Comparison of ENCODE assay signal across 17 cellular contexts in the genomic region with DNA sequence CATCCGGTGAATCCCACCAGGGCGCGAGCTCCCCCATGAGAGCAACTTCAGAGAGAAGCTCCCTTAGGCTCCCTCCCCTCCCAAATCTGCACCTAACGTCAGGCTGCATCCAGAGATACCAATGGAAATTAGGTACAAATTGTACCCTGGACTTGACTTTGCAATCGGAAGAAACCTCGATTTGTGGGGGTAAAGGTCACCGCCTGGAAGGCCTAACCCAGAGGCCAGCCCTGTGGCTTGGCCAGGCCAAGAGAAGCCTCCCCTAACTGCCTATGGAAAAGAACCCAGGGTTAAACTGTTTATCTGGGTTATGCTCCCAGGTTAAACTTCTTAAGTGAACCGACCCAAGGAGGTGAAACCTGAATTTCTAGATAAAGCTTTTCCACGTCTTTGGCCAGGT.
A peak's percentile ranks its signal among the peaks of the same experiment; 100 is the strongest.
DNase-seq lines count a peak whose midpoint lies in the region; ATAC-seq, FAIRE-seq and TF ChIP-seq lines count a peak whose summit lies in the region.
"Had no signal": no experiment of that assay in that cellular context is flagged by ENCODE, and none has a peak within 500 bp of the region (broad histone marks: within the 10 kb centered on the region; RNA-seq: fewer than 3 reads in every experiment).

No MANE protein-coding gene starts in this region.

- H3K27ac ChIP-seq in K562 (ENCODE audit: extremely low read depth, low read depth, low read length) = no peak overlapping the region
- H3K27ac ChIP-seq: 22Rv1; BLaER1 treated with 17β-estradiol and CSF1 and Interleukin-3, amounts not matched to agents 10 nM and 100 nM had no signal

- no peaks in the 10 kb centered on the region for H3K36me3 ChIP-seq in K562 (ENCODE audit: control insufficient read depth, insufficient read depth, low read length)
- H3K36me3 ChIP-seq: BLaER1 treated with 17β-estradiol and CSF1 and Interleukin-3, amounts not matched to agents 10 nM and 100 nM had no signal

- ATAC-seq in activated CD8-positive, alpha-beta memory T cell treated with anti-CD3 and anti-CD28 coated beads, Interleukin-2, amount 10 ng/mL, durations not matched to agents 7 days and 5 days = no peak
- no peak for ATAC-seq in K562
- no peak for ATAC-seq in HG02763 (IDR thresholded peaks at IDR 0.05; ENCODE audit: unreplicated experiment)
- no peak for ATAC-seq in GM21619 (IDR thresholded peaks at IDR 0.05; ENCODE audit: unreplicated experiment)
- ATAC-seq: CD8-positive, alpha-beta T cell had no signal

- H3K9me1 ChIP-seq in K562 (ENCODE audit: control insufficient read depth, insufficient read depth, low read length) = no peaks in the 10 kb centered on the region

- H3K4me2 ChIP-seq in K562 (ENCODE audit: insufficient read depth, low read length) = no peak overlapping the region
- H3K4me2 ChIP-seq: BLaER1 treated with 17β-estradiol and CSF1 and Interleukin-3, amounts not matched to agents 10 nM and 100 nM had no signal

- no peak overlapping the region for H3K27ac Mint-ChIP-seq in activated CD8-positive, alpha-beta memory T cell treated with anti-CD3 and anti-CD28 coated beads, Interleukin-2, amount 10 ng/mL, durations not matched to agents 7 days and 5 days
- H3K27ac Mint-ChIP-seq in activated T-cell treated with anti-CD3 and anti-CD28 coated beads, Interleukin-2, amount 50 U/mL, for 24 hours = no peak overlapping the region
- H3K27ac Mint-ChIP-seq: B cell; CD8-positive, alpha-beta T cell; H9 had no signal

- no peak overlapping the region for H3K4me3 ChIP-seq in K562
- H3K4me3 ChIP-seq: BLaER1 treated with 17β-estradiol and CSF1 and Interleukin-3, amounts not matched to agents 10 nM and 100 nM had no signal

- no peaks in the 10 kb centered on the region for H3K79me2 ChIP-seq in K562 (ENCODE audit: control insufficient read depth, insufficient read depth, low read length)

- peaks cover 58 to 77% of the 10 kb centered on the region in 2 experiments for H3K27me3 ChIP-seq in K562 (ENCODE audit: control insufficient read depth in 2 of 2, insufficient read depth in 2 of 2, low read length in 2 of 2)

- intact Hi-C loops in K562 (cut with micrococcal nuclease) = no loop called here

- in situ Hi-C loops in K562 (cut with MboI) = no loop called here

- H3K4me1 ChIP-seq in K562 (replicated peaks in 1 of 2; ENCODE audit: control insufficient read depth in 2 of 2, insufficient read depth in 2 of 2, low read length in 2 of 2) = no peaks in the 10 kb centered on the region

- H4K20me1 ChIP-seq in K562 (replicated peaks; ENCODE audit: control insufficient read depth, insufficient read depth, low read length) = peaks cover 4% of the 10 kb centered on the region; the same call in 1 of the 2 replicates
- H4K20me1 ChIP-seq: BLaER1 treated with 17β-estradiol and CSF1 and Interleukin-3, amounts not matched to agents 10 nM and 100 nM had no signal

- no peak for TF ChIP-seq CTCF in K562 (IDR thresholded peaks at IDR 0.05 in 2 of 3, conservative IDR thresholded peaks at IDR 0.05 in 1 of 3; ENCODE audit: insufficient read depth in 2 of 3, low read depth in 1 of 3, low read length in 3 of 3)

- CTCF ChIA-PET in activated CD8-positive, alpha-beta memory T cell treated with anti-CD3 and anti-CD28 coated beads, Interleukin-2, amount 10 ng/mL, durations not matched to agents 7 days and 5 days (lab: Charles Lee) = no interaction called here
- CTCF ChIA-PET in K562 (lab: Yijun Ruan, JAX; ENCODE audit: low intra/inter-chr PET ratio) = interaction anchor here (0.6 kb wide), 1 partner anchor 48 kb away, joined by 3 read pairs; no protein-coding TSS in a partner anchor

- H3K9ac ChIP-seq in K562 (ENCODE audit: insufficient read depth in 1 of 2, low read depth in 2 of 2, low read length in 2 of 2) = no peak overlapping the region
- H3K9ac ChIP-seq: BLaER1 treated with 17β-estradiol and CSF1 and Interleukin-3, amounts not matched to agents 10 nM and 100 nM had no signal

- no peak overlapping the region for H3K4me3 Mint-ChIP-seq in activated CD8-positive, alpha-beta memory T cell treated with anti-CD3 and anti-CD28 coated beads, Interleukin-2, amount 10 ng/mL, durations not matched to agents 7 days and 5 days
- no peak overlapping the region for H3K4me3 Mint-ChIP-seq in activated T-cell treated with anti-CD3 and anti-CD28 coated beads, Interleukin-2, amount 50 U/mL, for 24 hours
- H3K4me3 Mint-ChIP-seq: B cell; CD8-positive, alpha-beta T cell; H9 had no signal

- no peaks in the 10 kb centered on the region for H3K4me1 Mint-ChIP-seq in activated CD8-positive, alpha-beta memory T cell treated with anti-CD3 and anti-CD28 coated beads, Interleukin-2, amount 10 ng/mL, durations not matched to agents 7 days and 5 days
- no peaks in the 10 kb centered on the region for H3K4me1 Mint-ChIP-seq in activated T-cell treated with anti-CD3 and anti-CD28 coated beads, Interleukin-2, amount 50 U/mL, for 24 hours (ENCODE audit: low read depth)
- H3K4me1 Mint-ChIP-seq: B cell had no signal

- WGBS in K562 (ENCODE audit: insufficient coverage, low coverage, missing lambda C conversion rate) = 19% methylated on average over 9 of the region's 9 CpGs

- H3K27me3 Mint-ChIP-seq in activated CD8-positive, alpha-beta memory T cell treated with anti-CD3 and anti-CD28 coated beads, Interleukin-2, amount 10 ng/mL, durations not matched to agents 7 days and 5 days = peaks cover 15% of the 10 kb centered on the region
- peaks cover 13% of the 10 kb centered on the region for H3K27me3 Mint-ChIP-seq in activated T-cell treated with anti-CD3 and anti-CD28 coated beads, Interleukin-2, amount 50 U/mL, for 24 hours

- no peak for TF ChIP-seq RAD21 in K562 (CRISPR knock-in tag; conservative IDR thresholded peaks at IDR 0.05 in 1 of 2, IDR thresholded peaks at IDR 0.05 in 1 of 2)

- no peaks in the 10 kb centered on the region for H3K9me3 Mint-ChIP-seq in activated CD8-positive, alpha-beta memory T cell treated with anti-CD3 and anti-CD28 coated beads, Interleukin-2, amount 10 ng/mL, durations not matched to agents 7 days and 5 days (ENCODE audit: low read depth)
- no peaks in the 10 kb centered on the region for H3K9me3 Mint-ChIP-seq in activated T-cell treated with anti-CD3 and anti-CD28 coated beads, Interleukin-2, amount 50 U/mL, for 24 hours
- H3K9me3 Mint-ChIP-seq: CD8-positive, alpha-beta T cell; H9 had no signal

- no peak for TF ChIP-seq EP300 in K562 (IDR thresholded peaks at IDR 0.05; ENCODE audit: low read length)

- DNase-seq in activated CD8-positive, alpha-beta memory T cell treated with anti-CD3 and anti-CD28 coated beads, Interleukin-2, amount 50 U/mL, for 48 hours = peak; percentile 8
- no peak for DNase-seq in activated CD8-positive, alpha-beta memory T cell treated with anti-CD3 and anti-CD28 coated beads, Interleukin-2, amount 10 ng/mL, durations not matched to agents 7 days and 5 days
- no peak for DNase-seq in K562 (ENCODE audit: extremely low read depth in 1 of 4, low spot score in 3 of 4)
- DNase-seq in islet precursor cell = peak; percentile 24
- DNase-seq in mesenteric fat pad (ENCODE audit: low spot score) = peak; percentile 37
- no peak for DNase-seq in activated T-cell treated with anti-CD3 and anti-CD28 coated beads, Interleukin-2, amount 50 U/mL, for 24 hours
- DNase-seq: Calu3; CD8-positive, alpha-beta T cell; DMS79 treated with DMSO at 0.1 percent for 48 hours; GF-D8; H9 had no signal

- TF ChIP-seq POLR2A in K562 (conservative IDR thresholded peaks at IDR 0.05) = no peak

- no peaks in the 10 kb centered on the region for H3K36me3 Mint-ChIP-seq in activated CD8-positive, alpha-beta memory T cell treated with anti-CD3 and anti-CD28 coated beads, Interleukin-2, amount 10 ng/mL, durations not matched to agents 7 days and 5 days
- no peaks in the 10 kb centered on the region for H3K36me3 Mint-ChIP-seq in activated T-cell treated with anti-CD3 and anti-CD28 coated beads, Interleukin-2, amount 50 U/mL, for 24 hours (ENCODE audit: low read depth)
- H3K36me3 Mint-ChIP-seq: CD8-positive, alpha-beta T cell had no signal

- FAIRE-seq in K562 (lab: Jason Lieb, UNC) = no peak
- FAIRE-seq: H1 had no signal

- BruUV-seq in K562 (replicated peaks; lab: Mats Ljungman, UMichigan) = no TSS peak

- H2AFZ ChIP-seq in K562 (ENCODE audit: low read depth, low read length) = no peak overlapping the region

- no peaks in the 10 kb centered on the region for H3K9me3 ChIP-seq in K562 (replicated peaks; ENCODE audit: control insufficient read depth, insufficient read depth, low read depth, low read length)
- H3K9me3 ChIP-seq: BLaER1 treated with 17β-estradiol and CSF1 and Interleukin-3, amounts not matched to agents 10 nM and 100 nM had no signal

- POLR2A ChIA-PET in K562 (lab: Yijun Ruan, JAX) = interaction anchor here (1.0 kb wide), 1 partner anchor 9 kb away, joined by 3 read pairs; no protein-coding TSS in a partner anchor

TF ChIP-seq in K562, 482 proteins besides CTCF, POLR2A, EP300 and RAD21:
- TF ChIP-seq RBM15 (IDR thresholded peaks at IDR 0.05; ENCODE audit: insufficient read depth, low read length) (no peak), NR2C1 (IDR thresholded peaks at IDR 0.05) (0 out of 2 replicates have a peak, but pooled peaks have one; percentile 14), NR2C1 (tag; IDR thresholded peaks at IDR 0.05) (peak; percentile 47; the same call in 1 of the 2 replicates)

Comparison
In these comparisons a context has a peak if more than half of its experiments do, and no peak if none do; other contexts are left out.
1. DNase-seq: peak in activated CD8-positive, alpha-beta memory T cell treated with anti-CD3 and anti-CD28 coated beads, Interleukin-2, amount 50 U/mL, for 48 hours (single experiment), islet precursor cell (single experiment) and mesenteric fat pad (single experiment); none in activated CD8-positive, alpha-beta memory T cell treated with anti-CD3 and anti-CD28 coated beads, Interleukin-2, amount 10 ng/mL, durations not matched to agents 7 days and 5 days (single experiment), K562 (0 of 4) and activated T-cell treated with anti-CD3 and anti-CD28 coated beads, Interleukin-2, amount 50 U/mL, for 24 hours (single experiment).